1 cellular context compared by ENCODE assay signal in genomic region chr19:6429419-6430221, GRCh38.
A peak's percentile ranks its signal among the peaks of the same experiment; 100 is the strongest.
TF ChIP-seq lines count a peak whose summit lies in the region.

No MANE protein-coding gene starts in this region.

TF ChIP-seq in K562, 482 proteins besides CTCF, POLR2A, EP300 and RAD21 (continued from another document and continues in another):
- TF ChIP-seq CEBPZ (IDR thresholded peaks at IDR 0.05; ENCODE audit: borderline replicate concordance, low read depth, low read length), result no peak
- no peak for TF ChIP-seq ZBTB1 (CRISPR knock-in tag; IDR thresholded peaks at IDR 0.05; ENCODE audit: borderline replicate concordance, low read depth)
- no peak for TF ChIP-seq MEF2A (IDR thresholded peaks at IDR 0.05; ENCODE audit: control insufficient read depth, low read depth, low read length)
- TF ChIP-seq FUS (optimal IDR thresholded peaks at IDR 0.05; ENCODE audit: low read depth, low read length), result no peak
- TF ChIP-seq ATF2 (CRISPR knock-in tag; IDR thresholded peaks at IDR 0.05), result no peak
- no peak for TF ChIP-seq MIER1 (IDR thresholded peaks at IDR 0.05; ENCODE audit: low read depth)
- no peak for TF ChIP-seq EZH2 (IDR thresholded peaks at IDR 0.05; ENCODE audit: borderline replicate concordance, low read depth, low read length)
- no peak for TF ChIP-seq LCOR (CRISPR knock-in tag; IDR thresholded peaks at IDR 0.05)
- TF ChIP-seq PCBP2 (IDR thresholded peaks at IDR 0.05; ENCODE audit: low read depth, low read length, poor library complexity, severe bottlenecking), result peak; percentile 86
- TF ChIP-seq ZKSCAN3 (CRISPR knock-in tag; IDR thresholded peaks at IDR 0.05), result no peak
- TF ChIP-seq NR2C1 (IDR thresholded peaks at IDR 0.05), result no peak
- no peak for TF ChIP-seq NR2C1 (tag; IDR thresholded peaks at IDR 0.05)
- no peak for TF ChIP-seq CBFA2T3 (IDR thresholded peaks at IDR 0.05)
- no peak for TF ChIP-seq NFE2 (IDR thresholded peaks at IDR 0.05; ENCODE audit: low read depth)
- TF ChIP-seq NFXL1 (CRISPR knock-in tag; IDR thresholded peaks at IDR 0.05), result no peak
- TF ChIP-seq ZNF12 (CRISPR knock-in tag; IDR thresholded peaks at IDR 0.05), result no peak
- no peak for TF ChIP-seq MXI1 (IDR thresholded peaks at IDR 0.05; ENCODE audit: low read depth, low read length)
- no peak for TF ChIP-seq HCFC1 (IDR thresholded peaks at IDR 0.05; ENCODE audit: low read depth, low read length)
- no peak for TF ChIP-seq BRF2 (IDR thresholded peaks at IDR 0.05; ENCODE audit: borderline replicate concordance, insufficient read depth, insufficient read length)
- TF ChIP-seq TSC22D4 (tag; IDR thresholded peaks at IDR 0.05), result no peak
- no peak for TF ChIP-seq GTF3C2 (IDR thresholded peaks at IDR 0.05; ENCODE audit: borderline replicate concordance, extremely low read depth, insufficient read length)
- TF ChIP-seq NBN (IDR thresholded peaks at IDR 0.05; ENCODE audit: low read depth), result peak; percentile 45; the same call in 1 of the 2 replicates
- no peak for TF ChIP-seq GABPB2 (CRISPR knock-in tag; conservative IDR thresholded peaks at IDR 0.05)
- TF ChIP-seq OTX1 (CRISPR knock-in tag; IDR thresholded peaks at IDR 0.05), result peak; percentile 95
- no peak for TF ChIP-seq CCNT2 (IDR thresholded peaks at IDR 0.05; ENCODE audit: borderline replicate concordance, extremely low read depth, insufficient read length, low read depth, low read length)
- 0 out of 2 replicates have a peak, but pooled peaks have one; percentile 25 for TF ChIP-seq SMARCE1 (IDR thresholded peaks at IDR 0.05)
- no peak for TF ChIP-seq MBD1 (CRISPR knock-in tag; IDR thresholded peaks at IDR 0.05)
- TF ChIP-seq ZBTB5 (IDR thresholded peaks at IDR 0.05), result no peak
- no peak for TF ChIP-seq CBFB (CRISPR knock-in tag; IDR thresholded peaks at IDR 0.05)
- TF ChIP-seq ZBTB40 (IDR thresholded peaks at IDR 0.05), result peak; percentile 57; the same call in 1 of the 2 replicates
- TF ChIP-seq ZBTB40 (CRISPR knock-in tag; IDR thresholded peaks at IDR 0.05), result no peak
- no peak for TF ChIP-seq CBX2 (IDR thresholded peaks at IDR 0.05; ENCODE audit: insufficient read depth, low read length, poor library complexity, severe bottlenecking)
- TF ChIP-seq TEAD4 (IDR thresholded peaks at IDR 0.05; ENCODE audit: low read length), result no peak
- no peak for TF ChIP-seq TEAD4 (CRISPR knock-in tag; IDR thresholded peaks at IDR 0.05; ENCODE audit: borderline replicate concordance)
- TF ChIP-seq SREBF2 (CRISPR knock-in tag; IDR thresholded peaks at IDR 0.05), result no peak
